Comparison of ENCODE assay signal across 8 cellular contexts in the genomic region with DNA sequence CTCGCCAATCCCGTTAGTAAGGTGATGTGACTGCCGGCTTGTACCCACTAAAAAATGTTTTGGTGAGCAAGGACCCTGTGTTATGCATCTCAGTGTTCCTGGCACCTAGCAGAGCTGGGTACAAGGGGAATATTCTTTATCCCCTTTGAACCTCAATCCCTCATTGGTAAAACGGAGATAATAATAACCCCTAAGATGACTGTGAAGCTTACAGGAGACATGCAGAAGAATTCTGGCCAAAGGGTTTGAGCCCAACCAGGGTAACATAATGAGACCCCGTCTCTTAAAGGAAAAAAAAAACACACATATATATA. TPM values are rescaled to one million over a fixed set of nuclear protein-coding genes. Genes with fewer than 3 reads are reported as not detected.
DNase-seq lines count a peak whose midpoint lies in the region; ATAC-seq and TF ChIP-seq lines count a peak whose summit lies in the region.

No MANE protein-coding gene starts in this region.

- no peak overlapping the region for H3K18ac ChIP-seq in H9 (ENCODE audit: insufficient read length, low read depth, low read length)

- H3K9me3 ChIP-seq in H9 (ENCODE audit: control insufficient read depth, low read depth, low read length) (no peaks in the 10 kb centered on the region), right cardiac atrium (ENCODE audit: control insufficient read depth, low read length) (no peaks in the 10 kb centered on the region)

- no peak overlapping the region for H2BK15ac ChIP-seq in H9 (ENCODE audit: low read depth, low read length)

- no peak for ATAC-seq in right cardiac atrium
- no peak for ATAC-seq in activated CD4-positive, CD25-positive, alpha-beta regulatory T cell treated with anti-CD3 and anti-CD28 coated beads, Interleukin-2, amount 50 U/mL, for 24 hours

- peaks cover 14% of the 10 kb centered on the region for H3K23me2 ChIP-seq in H9 (ENCODE audit: insufficient read length, low read depth, low read length, poor library complexity, severe bottlenecking)

- intact Hi-C loops in right cardiac atrium (cut with DNase I) = no loop called here

- H3K4me2 ChIP-seq in H9 (ENCODE audit: insufficient read depth, insufficient read length, low read length) = peak overlapping the region; percentile 98

- TF ChIP-seq CTCF in H9 (conservative IDR thresholded peaks at IDR 0.05) (no peak), VCaP (conservative IDR thresholded peaks at IDR 0.05) (no peak)

- no peak overlapping the region for H2AFZ ChIP-seq in H9 (ENCODE audit: low read length)

- H3K9ac ChIP-seq in H9 (ENCODE audit: extremely low read depth, insufficient read length, low read length) = peak overlapping the region; percentile 65

- no CpG with 5 or more reads among the region's 5 CpGs for WGBS in H9 (ENCODE audit: extremely low coverage, insufficient read length, low lambda C conversion rate)
- WGBS in right cardiac atrium = 1% methylated on average over 5 of the region's 5 CpGs

- H3K4me1 ChIP-seq in H9 (ENCODE audit: insufficient read depth, low read length) (peaks cover 2% of the 10 kb centered on the region; the same call in 1 of the 2 replicates), right cardiac atrium (ENCODE audit: control insufficient read depth, insufficient read depth, low read length) (peaks cover 22% of the 10 kb centered on the region)

- H3K27me3 ChIP-seq in H9 (ENCODE audit: insufficient read depth, low read length) (no peaks in the 10 kb centered on the region), right cardiac atrium (ENCODE audit: control insufficient read depth, insufficient read depth) (no peaks in the 10 kb centered on the region)

- no peak overlapping the region for H4K91ac ChIP-seq in H9 (ENCODE audit: insufficient read length, low read depth, low read length)

- no peak overlapping the region; the same call in 1 of the 2 replicates for H3K14ac ChIP-seq in H9 (ENCODE audit: insufficient read depth, low read length)

- no peak overlapping the region for H4K5ac ChIP-seq in H9 (ENCODE audit: insufficient read length, low read depth, low read length)

- no peak overlapping the region for H3K4ac ChIP-seq in H9 (ENCODE audit: low read depth, low read length)

- H2AK5ac ChIP-seq in H9 (ENCODE audit: insufficient read length, low read length) = no peak overlapping the region

- DNase-seq in H9 = no peak
- no peak for DNase-seq in right cardiac atrium
- DNase-seq in NCI-H82 (lab: John Stamatoyannopoulos, UW) = no peak
- DNase-seq in HK-2 (ENCODE audit: unreplicated experiment) = no peak
- no peak for DNase-seq in ACHN

- H4K8ac ChIP-seq in H9 (replicated peaks; ENCODE audit: insufficient read length, low read depth, low read length) = no peak overlapping the region

- H3K27ac ChIP-seq in H9 (ENCODE audit: insufficient read length, low read depth, low read length) (no peak overlapping the region), VCaP (peak overlapping the region; percentile 65; the same call in 1 of the 2 replicates), right cardiac atrium (ENCODE audit: low read length) (peak overlapping the region; percentile 65), skin epidermis (peak overlapping the region in 14 of 21 experiments; percentile 67 to 94 (median 90))

- peaks cover 11% of the 10 kb centered on the region for H3K79me1 ChIP-seq in H9 (ENCODE audit: insufficient read depth, low read depth, low read length, poor library complexity, severe bottlenecking)

- H3K4me3 ChIP-seq in right cardiac atrium (ENCODE audit: low read length) (peak overlapping the region; percentile 97), skin epidermis (peak overlapping the region; percentile 78 to 91 (median 87))

- no peaks in the 10 kb centered on the region for H4K20me1 ChIP-seq in H9 (ENCODE audit: control insufficient read depth, insufficient read depth, insufficient read length)

- H3K27ac Mint-ChIP-seq in H9 = peak overlapping the region in 2 of 3 experiments; percentile 29 to 63; a peak in 4 of 7 replicates

- no peak overlapping the region for H3T11ph ChIP-seq in H9 (ENCODE audit: low read length)

- H3K79me2 ChIP-seq in H9 (ENCODE audit: insufficient read depth, low read length) = peaks cover 37% of the 10 kb centered on the region; the same call in 1 of the 2 replicates

- H3K36me3 Mint-ChIP-seq in H9 (ENCODE audit: insufficient read depth in 1 of 3, low read depth in 3 of 3) = peaks cover 11 to 27% (median 24%) of the 10 kb centered on the region in 3 experiments; a peak in 6 of 7 replicates

- no peaks in the 10 kb centered on the region for H3K27me3 Mint-ChIP-seq in H9 (ENCODE audit: low read depth)

- H2BK120ac ChIP-seq in H9 (ENCODE audit: low read depth, low read length, poor library complexity, severe bottlenecking) = no peak overlapping the region

- H3K56ac ChIP-seq in H9 (ENCODE audit: insufficient read length, low read depth, low read length) = no peak overlapping the region

- H2BK20ac ChIP-seq in H9 (ENCODE audit: low read depth, low read length, poor library complexity, severe bottlenecking) = no peak overlapping the region

- no peak overlapping the region for H2BK12ac ChIP-seq in H9 (ENCODE audit: insufficient read length, low read depth, low read length)

- H2BK5ac ChIP-seq in H9 (ENCODE audit: insufficient read length, low read length) = no peak overlapping the region

- H3K4me3 Mint-ChIP-seq in H9 = peak overlapping the region; percentile 86 to 88

- peaks cover 35% of the 10 kb centered on the region in 2 experiments for H3K4me1 Mint-ChIP-seq in H9

- H3K23ac ChIP-seq in H9 (ENCODE audit: insufficient read length, low read depth, low read length) = no peak overlapping the region

- peaks cover 0 to 7% of the 10 kb centered on the region in 2 experiments; a peak in 1 of 5 replicates for H3K9me3 Mint-ChIP-seq in H9

- in situ Hi-C loops in ACHN (cut with HindIII; ENCODE audit: low pct_ligation_motif_present, low pct_unique_long_range_greater_than_20kb, low sequenced_read_pairs) = no loop called here

RNA-seq across cellular contexts. Expression of gene GGA2, which starts 0.9 kb away (rescaled TPM):
- 143 TPM in 2 replicates for total RNA-seq in H9 (2021)
- total RNA-seq in right cardiac atrium = 10 to 100 TPM; 49.0 to 67.2 (median 56.4) TPM
- polyA plus RNA-seq in right cardiac atrium = 20.4 TPM

RNA-seq across cellular contexts. Expression of gene EARS2, which starts 47.8 kb away (rescaled TPM):
- total RNA-seq in H9 (2021) (50.1 and 51.9 TPM in 2 replicates), right cardiac atrium (10 to 100 TPM; 11.0 to 18.2 (median 13.7) TPM)
- 15.9 TPM for polyA plus RNA-seq in right cardiac atrium

RNA-seq across cellular contexts. Expression of gene UBFD1, which starts 48.1 kb away (rescaled TPM):
- total RNA-seq in H9 (2021) = 107 and 112 TPM in 2 replicates
- total RNA-seq in right cardiac atrium = 10 to 100 TPM; 47.8 to 69.5 (median 61.8) TPM
- 20.3 TPM for polyA plus RNA-seq in right cardiac atrium

RNA-seq across cellular contexts. Expression of gene COG7, which starts 56.4 kb away (rescaled TPM):
- 17.5 and 17.9 TPM in 2 replicates for total RNA-seq in H9 (2021)
- total RNA-seq in right cardiac atrium = 10 to 100 TPM; 11.7 to 13.8 (median 13.0) TPM
- 13.0 TPM for polyA plus RNA-seq in right cardiac atrium
